In genomic region chr4:929096-929765, GRCh38 we compare ENCODE assay signal across 1 cellular context.
TF ChIP-seq lines count a peak whose summit lies in the region.

No MANE protein-coding gene starts in this region.

TF ChIP-seq in GM12878, 131 proteins besides CTCF, POLR2A, EP300 and RAD21:
- TF ChIP-seq MAX (IDR thresholded peaks at IDR 0.05; ENCODE audit: low read depth, low read length) (no peak), MLLT1 (IDR thresholded peaks at IDR 0.05) (peak; percentile 76; the same call in 1 of the 2 replicates), SUPT20H (IDR thresholded peaks at IDR 0.05; ENCODE audit: borderline replicate concordance, control insufficient read depth, low read depth, low read length) (no peak)
TF ChIP-seq in GM12878: peak in this region for 1.
